1 cellular context compared by ENCODE assay signal in the genomic region with DNA sequence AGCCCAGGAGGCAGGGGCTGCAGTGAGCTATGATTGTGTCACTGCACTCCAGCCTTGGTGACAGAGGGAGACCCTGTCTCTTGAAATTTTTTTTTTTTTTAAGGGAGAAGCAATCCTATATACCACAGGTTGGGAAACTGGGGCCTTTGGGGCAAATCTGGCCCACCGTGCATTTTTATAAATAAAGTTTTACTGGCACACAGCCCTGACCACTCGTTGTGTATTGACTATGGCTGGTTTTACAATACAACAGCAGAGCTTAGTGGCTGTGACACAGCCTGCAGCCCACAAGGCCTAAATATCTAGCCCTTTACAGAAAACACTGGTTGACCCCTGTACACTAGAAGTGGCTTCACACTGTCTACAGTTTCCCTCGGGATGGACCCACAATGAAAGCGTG.
A peak's percentile ranks its signal among the peaks of the same experiment; 100 is the strongest.
TF ChIP-seq lines count a peak whose summit lies in the region.

No MANE protein-coding gene starts in this region.

TF ChIP-seq in HepG2, 621 proteins besides CTCF, POLR2A, EP300 and RAD21:
- TF ChIP-seq, protein P1, sequence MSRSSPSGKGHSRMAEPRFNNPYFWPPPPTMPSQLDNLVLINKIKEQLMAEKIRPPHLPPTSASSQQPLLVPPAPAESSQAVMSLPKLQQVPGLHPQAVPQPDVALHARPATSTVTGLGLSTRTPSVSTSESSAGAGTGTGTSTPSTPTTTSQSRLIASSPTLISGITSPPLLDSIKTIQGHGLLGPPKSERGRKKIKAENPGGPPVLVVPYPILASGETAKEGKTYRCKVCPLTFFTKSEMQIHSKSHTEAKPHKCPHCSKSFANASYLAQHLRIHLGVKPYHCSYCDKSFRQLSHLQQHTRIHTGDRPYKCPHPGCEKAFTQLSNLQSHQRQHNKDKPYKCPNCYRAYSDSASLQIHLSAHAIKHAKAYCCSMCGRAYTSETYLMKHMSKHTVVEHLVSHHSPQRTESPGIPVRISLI (CRISPR knock-in tag; IDR thresholded peaks at IDR 0.05; ENCODE audit: borderline replicate concordance): no peak
- TF ChIP-seq ARHGAP35 (CRISPR knock-in tag; IDR thresholded peaks at IDR 0.05; ENCODE audit: borderline replicate concordance) (no peak), KDM2A (CRISPR knock-in tag; IDR thresholded peaks at IDR 0.05; ENCODE audit: borderline replicate concordance, low read depth) (no peak)
- TF ChIP-seq, protein P2, sequence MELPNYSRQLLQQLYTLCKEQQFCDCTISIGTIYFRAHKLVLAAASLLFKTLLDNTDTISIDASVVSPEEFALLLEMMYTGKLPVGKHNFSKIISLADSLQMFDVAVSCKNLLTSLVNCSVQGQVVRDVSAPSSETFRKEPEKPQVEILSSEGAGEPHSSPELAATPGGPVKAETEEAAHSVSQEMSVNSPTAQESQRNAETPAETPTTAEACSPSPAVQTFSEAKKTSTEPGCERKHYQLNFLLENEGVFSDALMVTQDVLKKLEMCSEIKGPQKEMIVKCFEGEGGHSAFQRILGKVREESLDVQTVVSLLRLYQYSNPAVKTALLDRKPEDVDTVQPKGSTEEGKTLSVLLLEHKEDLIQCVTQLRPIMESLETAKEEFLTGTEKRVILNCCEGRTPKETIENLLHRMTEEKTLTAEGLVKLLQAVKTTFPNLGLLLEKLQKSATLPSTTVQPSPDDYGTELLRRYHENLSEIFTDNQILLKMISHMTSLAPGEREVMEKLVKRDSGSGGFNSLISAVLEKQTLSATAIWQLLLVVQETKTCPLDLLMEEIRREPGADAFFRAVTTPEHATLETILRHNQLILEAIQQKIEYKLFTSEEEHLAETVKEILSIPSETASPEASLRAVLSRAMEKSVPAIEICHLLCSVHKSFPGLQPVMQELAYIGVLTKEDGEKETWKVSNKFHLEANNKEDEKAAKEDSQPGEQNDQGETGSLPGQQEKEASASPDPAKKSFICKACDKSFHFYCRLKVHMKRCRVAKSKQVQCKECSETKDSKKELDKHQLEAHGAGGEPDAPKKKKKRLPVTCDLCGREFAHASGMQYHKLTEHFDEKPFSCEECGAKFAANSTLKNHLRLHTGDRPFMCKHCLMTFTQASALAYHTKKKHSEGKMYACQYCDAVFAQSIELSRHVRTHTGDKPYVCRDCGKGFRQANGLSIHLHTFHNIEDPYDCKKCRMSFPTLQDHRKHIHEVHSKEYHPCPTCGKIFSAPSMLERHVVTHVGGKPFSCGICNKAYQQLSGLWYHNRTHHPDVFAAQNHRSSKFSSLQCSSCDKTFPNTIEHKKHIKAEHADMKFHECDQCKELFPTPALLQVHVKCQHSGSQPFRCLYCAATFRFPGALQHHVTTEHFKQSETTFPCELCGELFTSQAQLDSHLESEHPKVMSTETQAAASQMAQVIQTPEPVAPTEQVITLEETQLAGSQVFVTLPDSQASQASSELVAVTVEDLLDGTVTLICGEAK (IDR thresholded peaks at IDR 0.05): 0 out of 2 replicates have a peak, but pooled peaks have one; percentile 6
- TF ChIP-seq, protein P2 (CRISPR knock-in tag; IDR thresholded peaks at IDR 0.05): peak; percentile 90
